In the genomic region with DNA sequence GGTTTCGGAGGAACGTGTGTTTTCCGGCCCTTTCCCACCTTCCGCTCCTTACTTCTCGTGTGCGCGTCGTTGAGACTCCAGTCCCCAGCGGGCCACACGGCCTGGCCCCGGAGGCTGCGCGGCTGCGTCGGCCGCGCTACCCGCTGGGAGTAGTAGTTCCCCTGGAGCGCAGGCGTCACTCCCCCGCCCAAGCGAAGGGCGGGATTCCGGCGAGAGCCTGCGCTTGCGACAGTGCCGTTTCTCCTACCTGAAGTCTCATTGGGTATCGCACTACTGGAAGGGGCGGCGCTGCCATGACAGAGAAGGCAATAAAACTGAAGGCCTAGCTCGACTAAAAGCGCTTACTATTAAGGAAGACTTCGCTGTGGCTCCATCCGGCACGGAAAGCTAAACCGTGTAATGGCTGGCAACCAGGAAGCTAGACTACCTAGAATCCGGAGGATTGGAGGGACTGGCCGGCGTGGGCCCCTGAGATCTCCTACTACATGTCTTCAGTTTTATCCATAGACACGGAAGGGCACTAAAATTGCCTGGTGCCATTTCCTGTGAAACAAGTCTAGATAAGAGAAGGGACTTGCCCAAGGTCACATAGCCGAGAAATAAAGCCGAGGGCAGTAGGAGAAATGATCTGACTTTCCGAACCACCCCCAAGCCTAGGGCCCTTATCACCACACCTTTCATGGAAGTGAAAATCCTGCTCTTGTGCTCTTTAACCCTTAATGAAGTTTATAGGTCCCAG, we compare ENCODE assay signal across 8 cellular contexts. TPM values are rescaled to one million over a fixed set of nuclear protein-coding genes. Genes with fewer than 3 reads are reported as not detected.
DNase-seq lines count a peak whose midpoint lies in the region; ATAC-seq and TF ChIP-seq lines count a peak whose summit lies in the region.

No MANE protein-coding gene starts in this region.

- TSS peak; percentile 94 for BruUV-seq in PC-9 (replicated peaks; lab: Mats Ljungman, UMichigan)

- H3K27ac ChIP-seq in PC-9 (peak overlapping the region; percentile 95), esophagus (ENCODE audit: low read depth in 2 of 2, low read length in 1 of 2) (peak overlapping the region; percentile 99), mucosa of rectum (ENCODE audit: low read depth in 2 of 2, low read length in 2 of 2) (peak overlapping the region; percentile 100)

- peak; percentile 82 for ATAC-seq in GM21723 (IDR thresholded peaks at IDR 0.05; ENCODE audit: unreplicated experiment)
- ATAC-seq in activated T-cell treated with anti-CD3 and anti-CD28 coated beads, Interleukin-2, amount 50 U/mL, for 4 hours: peak; percentile 88

- H3K4me1 Mint-ChIP-seq in activated T-cell treated with anti-CD3 and anti-CD28 coated beads, Interleukin-2, amount 50 U/mL, for 4 hours (ENCODE audit: low read depth): peaks cover 43% of the 10 kb centered on the region

- H3K4me1 ChIP-seq in PC-9 (replicated peaks; ENCODE audit: insufficient read depth) (peaks cover 16% of the 10 kb centered on the region), esophagus (ENCODE audit: control insufficient read depth in 2 of 2, insufficient read depth in 2 of 2, low read length in 1 of 2) (no peaks in the 10 kb centered on the region), mucosa of rectum (ENCODE audit: control insufficient read depth in 2 of 2, insufficient read depth in 2 of 2, low read length in 2 of 2) (peaks cover 26% of the 10 kb centered on the region in 2 donors)

- peaks cover 22% of the 10 kb centered on the region for H3F3A ChIP-seq in PC-9 (ENCODE audit: insufficient read depth, low read depth)

- H3K79me2 ChIP-seq in PC-9 (ENCODE audit: low read depth): peaks cover 83% of the 10 kb centered on the region

- DNase-seq in DMS53 treated with DMSO at 0.1 percent for 48 hours (lab: John Stamatoyannopoulos, UW; ENCODE audit: unreplicated experiment) (peak; percentile 99), KBM-7 (peak; percentile 99), PC-9 (peak; percentile 97 to 99)
- DNase-seq in activated T-cell treated with anti-CD3 and anti-CD28 coated beads, Interleukin-2, amount 50 U/mL, for 4 hours: peak; percentile 94
- DNase-seq in stimulated activated CD8-positive, alpha-beta memory T cell treated with anti-CD3 and anti-CD28 coated beads, Interleukin-4, amount 100 ng/mL, for 48 hours: peak; percentile 95

- in situ Hi-C loops in KBM-7 (cut with MboI; ENCODE audit: low pct_unique_long_range_greater_than_20kb, low sequenced_read_pairs): no loop called here

- WGBS in esophagus, 2 donors: 1% methylated on average over 44 of the region's 44 CpGs

- H2AFZ ChIP-seq in PC-9: peak overlapping the region; percentile 94

- H3K4me3 ChIP-seq in PC-9 (peak overlapping the region; percentile 94), esophagus (ENCODE audit: low read depth in 1 of 2, low read length in 2 of 2) (peak overlapping the region; percentile 83 to 91), mucosa of rectum (ENCODE audit: low read length in 2 of 2) (peak overlapping the region; percentile 97 to 98)

- H3K36me3 ChIP-seq in PC-9 (ENCODE audit: low read depth): 0 out of 2 replicates have a peak, but pooled peaks cover 4% of the 10 kb centered on the region
- H3K36me3 ChIP-seq in esophagus (ENCODE audit: control insufficient read depth in 2 of 2, insufficient read depth in 2 of 2, low read length in 1 of 2): peaks cover 0 to 5% of the 10 kb centered on the region in 2 donors
- H3K36me3 ChIP-seq in mucosa of rectum (ENCODE audit: control insufficient read depth in 2 of 2, insufficient read depth in 2 of 2, low read length in 2 of 2): peaks cover 0 to 13% of the 10 kb centered on the region in 2 donors

- no peaks in the 10 kb centered on the region for H3K9me2 ChIP-seq in PC-9 (ENCODE audit: insufficient read depth)

- H3K9me3 ChIP-seq in PC-9 (ENCODE audit: insufficient read depth, low read depth): no peaks in the 10 kb centered on the region
- H3K9me3 ChIP-seq in esophagus (ENCODE audit: control insufficient read depth in 2 of 2, insufficient read depth in 1 of 2, low read depth in 1 of 2, low read length in 1 of 2): no peaks in the 10 kb centered on the region
- H3K9me3 ChIP-seq in mucosa of rectum (ENCODE audit: control insufficient read depth in 2 of 2, low read length in 2 of 2): no peaks in the 10 kb centered on the region

- CTCF ChIA-PET in PC-9 (lab: Charles Lee): no interaction called here

- POLR2A ChIA-PET in PC-9 (lab: Charles Lee; ENCODE audit: unreplicated experiment): interaction anchor here (0.6 to 1.8 kb wide), 5 partner anchors 167 to 616 kb away, joined by 3 to 12 read pairs (median 4); partner anchors contain the start of genes LRRC41, RAD54L and UQCRH

- peaks cover 11% of the 10 kb centered on the region for H3K36me3 Mint-ChIP-seq in activated T-cell treated with anti-CD3 and anti-CD28 coated beads, Interleukin-2, amount 50 U/mL, for 4 hours (ENCODE audit: insufficient read depth)

- intact Hi-C loops in PC-9 (cut with micrococcal nuclease; ENCODE audit: unreplicated experiment): loop anchor here (1.0 to 10.0 kb wide), 9 partner anchors 102 to 1012 kb away; partner anchors contain the start of genes ARMH1, CCDC163, DYNLT4 and MAST2

- peak overlapping the region; percentile 100 for H3K9ac ChIP-seq in mucosa of rectum (ENCODE audit: low read depth in 1 of 2, low read length in 2 of 2)

- no peaks in the 10 kb centered on the region for H3K27me3 Mint-ChIP-seq in activated T-cell treated with anti-CD3 and anti-CD28 coated beads, Interleukin-2, amount 50 U/mL, for 4 hours (ENCODE audit: low read depth)

- no peaks in the 10 kb centered on the region for H3K9me3 Mint-ChIP-seq in activated T-cell treated with anti-CD3 and anti-CD28 coated beads, Interleukin-2, amount 50 U/mL, for 4 hours

- peaks cover 25% of the 10 kb centered on the region; the same call in 1 of the 2 replicates for H4K20me1 ChIP-seq in PC-9 (ENCODE audit: insufficient read depth)

- H3K27me3 ChIP-seq in PC-9 (ENCODE audit: insufficient read depth, low read depth) (no peaks in the 10 kb centered on the region), esophagus (ENCODE audit: control insufficient read depth in 1 of 2, insufficient read depth in 2 of 2, low read length in 2 of 2) (no peaks in the 10 kb centered on the region), mucosa of rectum (ENCODE audit: control insufficient read depth in 2 of 2, insufficient read depth in 2 of 2, low read length in 2 of 2) (no peaks in the 10 kb centered on the region)

- peak overlapping the region; percentile 98 for H3K4me2 ChIP-seq in PC-9

- H3K4me3 Mint-ChIP-seq in activated T-cell treated with anti-CD3 and anti-CD28 coated beads, Interleukin-2, amount 50 U/mL, for 4 hours: peak overlapping the region; percentile 99

- no peak for TF ChIP-seq CTCF in PC-9 (conservative IDR thresholded peaks at IDR 0.05)

RNA-seq across cellular contexts. Expression of gene TMEM69, which starts 0.8 kb away (rescaled TPM):
- total RNA-seq in PC-9 (2021): 25.5 and 49.4 TPM in 2 replicates
- 10 to 100 TPM; 38.1 to 42.9 (median 40.6) TPM for total RNA-seq in activated T-cell treated with anti-CD3 and anti-CD28 coated beads, Interleukin-2, amount 50 U/mL, for 4 hours
- 10 to 100 TPM; 11.3 to 25.1 TPM for polyA plus RNA-seq in esophagus

RNA-seq across cellular contexts. Expression of gene GPBP1L1, which starts 0.8 kb away (rescaled TPM):
- total RNA-seq in PC-9 (2021): 124 and 138 TPM in 2 replicates
- 10 to 100 TPM; 76.0 to 95.6 (median 93.2) TPM for total RNA-seq in activated T-cell treated with anti-CD3 and anti-CD28 coated beads, Interleukin-2, amount 50 U/mL, for 4 hours
- polyA plus RNA-seq in esophagus: 10 to 100 TPM; 48.6 to 53.0 TPM

Comparison
In these comparisons a context has a peak if more than half of its experiments do, and no peak if none do; other contexts are left out.
1. Peak in every context shown above with its lines: DNase-seq, ATAC-seq, H3K4me3 ChIP-seq and H3K27ac ChIP-seq.